In the genomic region with DNA sequence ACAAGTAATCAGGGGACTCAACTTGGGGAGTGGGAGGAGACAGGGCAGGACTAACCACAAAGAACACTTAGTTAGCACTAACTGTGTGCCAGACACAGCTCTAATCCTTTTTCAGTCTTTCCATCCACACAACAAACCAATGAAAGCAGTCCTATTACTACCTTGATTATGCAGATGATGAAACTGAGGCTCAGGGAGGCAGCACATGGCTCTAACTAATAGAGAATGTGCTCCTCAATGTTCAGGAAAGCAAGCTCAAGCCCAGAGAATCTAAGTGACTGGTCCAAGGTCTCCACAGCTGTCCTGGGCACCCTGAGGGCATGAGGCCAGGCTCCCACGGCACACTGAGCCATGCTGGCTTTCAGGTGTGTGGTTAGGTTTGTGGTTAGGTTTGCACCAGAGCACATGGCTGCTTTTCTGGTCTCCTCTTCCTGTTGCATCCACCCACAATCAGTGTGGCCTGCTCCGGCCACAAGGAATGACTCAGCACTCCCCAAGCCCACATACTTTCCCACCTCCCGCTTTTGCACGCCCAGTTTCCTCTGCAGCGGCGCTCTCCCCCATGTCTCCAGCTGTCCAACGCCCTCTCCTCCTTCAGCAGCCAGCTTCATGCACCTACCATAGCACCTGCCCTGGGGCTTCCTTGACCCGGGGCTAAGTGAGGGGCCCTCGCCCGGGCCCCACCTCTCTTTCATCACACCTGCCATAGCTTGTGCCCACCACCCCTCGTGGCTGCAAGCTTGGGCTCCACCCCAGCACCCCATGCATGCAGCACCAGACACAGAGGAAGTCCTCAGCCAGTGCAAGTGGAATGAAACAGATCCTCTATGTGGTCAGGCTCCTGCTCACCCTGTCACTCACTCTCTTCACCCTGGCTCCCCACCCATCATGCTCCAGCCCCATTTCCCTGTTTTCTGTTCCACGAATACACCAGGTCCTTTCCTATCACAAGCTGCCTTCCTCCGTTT, we compare ENCODE assay signal across 9 cellular contexts.
DNase-seq lines count a peak whose midpoint lies in the region; ATAC-seq and TF ChIP-seq lines count a peak whose summit lies in the region.
"Had no signal": no experiment of that assay in that cellular context is flagged by ENCODE, and none has a peak within 500 bp of the region (broad histone marks: within the 10 kb centered on the region; RNA-seq: fewer than 3 reads in every experiment).

No MANE protein-coding gene starts in this region.

- peak overlapping the region; percentile 51 to 81 (median 66) for H3K4me3 Mint-ChIP-seq in immature natural killer cell

- ATAC-seq in HG03097 (IDR thresholded peaks at IDR 0.05; ENCODE audit: low FRiP score, unreplicated experiment), result peak; percentile 87

- peak overlapping the region in 4 of 6 donors; percentile 1 to 63 (median 14) for H3K27ac Mint-ChIP-seq in immature natural killer cell

- peaks cover 4 to 18% (median 10%) of the 10 kb centered on the region in 3 donors for H3K27me3 Mint-ChIP-seq in immature natural killer cell (ENCODE audit: low read depth in 3 of 3)

- H3K9me3 Mint-ChIP-seq in immature natural killer cell, result peaks cover 0 to 2% (median 0%) of the 10 kb centered on the region in 6 donors

- no peak overlapping the region for H3K4me3 ChIP-seq in coronary artery

- no peaks in the 10 kb centered on the region for H3K36me3 Mint-ChIP-seq in immature natural killer cell
- H3K36me3 Mint-ChIP-seq: IgD-negative memory B cell had no signal

- DNase-seq in CD1c-positive myeloid dendritic cell (ENCODE audit: extremely low spot score) (peak; percentile 75), GM19238 (ENCODE audit: insufficient read length, low spot score) (peak; percentile 59), SKM-1 (lab: John Stamatoyannopoulos, UW; ENCODE audit: unreplicated experiment) (peak; percentile 19), immature natural killer cell (peak; percentile 5 to 28 (median 25)), amygdala (lab: John Stamatoyannopoulos, UW) (no peak), pons (ENCODE audit: low spot score) (no peak), coronary artery (ENCODE audit: low spot score) (no peak)

- no peak overlapping the region for H3K27ac ChIP-seq in coronary artery

- no peak for TF ChIP-seq CTCF in coronary artery (IDR thresholded peaks at IDR 0.05)

- H3K4me1 Mint-ChIP-seq in immature natural killer cell, result peaks cover 22 to 25% of the 10 kb centered on the region in 2 donors

Comparison
In these comparisons a context has a peak if more than half of its experiments do, and no peak if none do; other contexts are left out.
1. DNase-seq: peak in CD1c-positive myeloid dendritic cell (single experiment), GM19238 (single experiment), SKM-1 (single experiment) and immature natural killer cell (3 of 3); none in amygdala (0 of 56), pons (single experiment) and coronary artery (single experiment).